ENCODE assay signal across 8 cellular contexts in the genomic region with DNA sequence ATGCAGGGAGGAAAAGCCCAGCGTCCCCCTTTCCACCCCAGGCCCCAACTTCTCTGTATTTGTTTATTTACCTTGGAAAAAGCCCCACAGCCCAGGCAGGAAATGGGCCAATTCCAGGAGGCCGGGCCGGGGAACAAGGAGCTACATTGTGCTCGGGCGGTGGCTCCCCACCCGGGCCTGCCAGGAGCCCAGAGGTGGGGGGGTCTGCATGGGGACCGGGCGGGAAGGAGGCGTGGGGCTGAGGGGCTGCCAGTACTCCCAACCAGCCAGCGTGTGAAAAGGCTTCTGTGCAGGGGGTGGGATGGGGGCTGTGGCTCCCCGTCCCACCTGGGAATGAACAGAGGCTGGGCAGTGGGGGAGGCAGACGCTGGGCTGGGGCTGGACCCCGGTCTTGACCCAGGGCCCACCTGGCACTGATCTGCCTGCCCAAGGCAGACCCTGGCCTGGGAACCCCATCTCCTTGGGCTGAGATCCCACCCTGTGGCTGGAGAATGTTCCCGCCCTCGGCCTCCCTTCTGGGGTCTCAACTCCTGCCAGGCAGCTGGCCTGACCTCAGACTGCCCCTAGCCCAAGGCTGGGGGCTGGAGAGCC. TPM values are rescaled to one million over a fixed set of nuclear protein-coding genes. Genes with fewer than 3 reads are reported as not detected.
DNase-seq lines count a peak whose midpoint lies in the region; ATAC-seq, FAIRE-seq and TF ChIP-seq lines count a peak whose summit lies in the region.
"Not testable (repeated sequence)": the region's sequence is repeated elsewhere in the genome, so short reads cannot be mapped to it uniquely, and the experiment has no call there.

No MANE protein-coding gene starts in this region.

- not testable (repeated sequence) for H3K4me1 Mint-ChIP-seq in mesothelial cell of epicardium

- not testable (repeated sequence) for H3K36me3 ChIP-seq in gastroesophageal sphincter

- H3K4me3 Mint-ChIP-seq in mesothelial cell of epicardium, result not testable (repeated sequence)

- not testable (repeated sequence) for TF ChIP-seq CTCF in A549 (IDR thresholded peaks at IDR 0.05); gastroesophageal sphincter (IDR thresholded peaks at IDR 0.05); mesothelial cell of epicardium (IDR thresholded peaks at IDR 0.05; ENCODE audit: unreplicated experiment)

- H3K4me1 ChIP-seq in A549, result not testable (repeated sequence)
- H3K4me1 ChIP-seq in gastroesophageal sphincter, result peaks cover 0 to 11% (median 0%) of the 10 kb centered on the region in 3 donors

- TF ChIP-seq RAD21 in A549 (conservative IDR thresholded peaks at IDR 0.05 in 1 of 2, IDR thresholded peaks at IDR 0.05 in 1 of 2), result not testable (repeated sequence)

- ATAC-seq in A549 (peak; percentile 40 to 64; a peak in 5 of 6 replicates), SK-N-SH treated with all-trans-retinoic acid at 6 μM for 48 hours (peak; percentile 38; the same call in 2 of the 3 replicates), gastroesophageal sphincter (peak; percentile 68)

- not testable (repeated sequence) for H3K9me3 Mint-ChIP-seq in mesothelial cell of epicardium

- not testable (repeated sequence) for H3K27me3 ChIP-seq in gastroesophageal sphincter

- H3K9me3 ChIP-seq in A549, gastroesophageal sphincter: not testable (repeated sequence)

- peak overlapping the region; percentile 25 for H3K27ac Mint-ChIP-seq in mesothelial cell of epicardium

- FAIRE-seq in A549 (lab: Jason Lieb, UNC), result not testable (repeated sequence)

- not testable (repeated sequence) for TF ChIP-seq EP300 in A549 (IDR thresholded peaks at IDR 0.05); gastroesophageal sphincter (IDR thresholded peaks at IDR 0.05)

- not testable (repeated sequence) for TF ChIP-seq POLR2A in A549 (IDR thresholded peaks at IDR 0.05; ENCODE audit: low read length); gastroesophageal sphincter (IDR thresholded peaks at IDR 0.05)

- H3K4me3 ChIP-seq in A549, gastroesophageal sphincter: not testable (repeated sequence)

- not testable (repeated sequence) for H3K4me2 ChIP-seq in A549

- CTCF ChIA-PET in A549 (lab: Yijun Ruan, JAX), result not testable (repeated sequence)

- not testable (repeated sequence) for DNase-seq in A549 (ENCODE audit: low read depth in 1 of 2, low spot score in 1 of 2); mesothelial cell of epicardium (ENCODE audit: low spot score in 2 of 2, unreplicated experiment in 2 of 2)
- DNase-seq in M059J (ENCODE audit: low read depth) (peak; percentile 54), caudate nucleus (lab: John Stamatoyannopoulos, UW) (peak in 43 of 61 donors; percentile 7 to 71 (median 35)), hypothalamus (lab: John Stamatoyannopoulos, UW) (peak in 39 of 51 donors; percentile 6 to 82 (median 59)), putamen (ENCODE audit: low spot score) (peak; percentile 49)

- H3K27ac ChIP-seq in A549, result 0 out of 6 replicates have a peak overlapping the region, but pooled peaks of 1 of the 2 experiments have one; percentile 24
- not testable (repeated sequence) for H3K27ac ChIP-seq in caudate nucleus (ENCODE audit: low read depth, low read length); gastroesophageal sphincter

- not testable (repeated sequence) for H3K27me3 Mint-ChIP-seq in mesothelial cell of epicardium (ENCODE audit: low read depth)

- POLR2A ChIA-PET in A549 (lab: Yijun Ruan, JAX), result not testable (repeated sequence)

- H3K36me3 Mint-ChIP-seq in mesothelial cell of epicardium, result not testable (repeated sequence)

- WGBS in A549 (ENCODE audit: missing lambda C conversion rate), result 49% methylated on average over 8 of the region's 15 CpGs
- WGBS in gastroesophageal sphincter (ENCODE audit: low coverage in 1 of 2), 2 donors, result no CpG with 5 or more reads among the region's 15 CpGs

RNA-seq across cellular contexts. Expression of a gene that starts 22.9 kb away (rescaled TPM):
- 0.57 and 0.78 TPM in 2 replicates for polyA plus RNA-seq in A549 (2011; rRNA removed)
- 1.2 and 2.1 TPM in 2 replicates for polyA plus RNA-seq in A549 (2012; cell fraction: cytosol; rRNA removed)
- polyA plus RNA-seq in A549 (2012; cell fraction: nucleus; rRNA removed), result 1.6 and 2.3 TPM in 2 replicates
- polyA plus RNA-seq in A549 (2017; fragmentation: RNase III; extraction: RNeasy Plus Mini Kit Qiagen cat#74134 plus additional on column Dnase treatment), result 0.81 to 1.3 TPM (median 1.2 TPM) in 3 replicates
- polyA minus RNA-seq in A549 (2011; rRNA and poly(A)+ RNA removed), result 0.73 and 0.83 TPM in 2 replicates
- total RNA-seq in M059J (2014; rRNA removed; shearing (Covaris generic)), result 0.10 and 0.12 TPM in 2 replicates
- total RNA-seq in gastroesophageal sphincter, result 1 to 10 TPM in 1 of 4 donors, under 1 TPM in 3; 0.31 to 2.7 (median 0.81) TPM
- total RNA-seq in mesothelial cell of epicardium, result 0.66 to 1.1 TPM (median 1.0 TPM) in 3 replicates
